In genomic region chr18:3060667-3061580, GRCh38 we compare ENCODE assay signal across 9 cellular contexts. TPM values are rescaled to one million over a fixed set of nuclear protein-coding genes. Genes with fewer than 3 reads are reported as not detected.
DNase-seq lines count a peak whose midpoint lies in the region; ATAC-seq and TF ChIP-seq lines count a peak whose summit lies in the region.
"Had no signal": no experiment of that assay in that cellular context is flagged by ENCODE, and none has a peak within 500 bp of the region (broad histone marks: within the 10 kb centered on the region; RNA-seq: fewer than 3 reads in every experiment).

No MANE protein-coding gene starts in this region.

- H3K79me1 ChIP-seq in IMR-90 (ENCODE audit: low read depth in 1 of 2, low read length in 2 of 2) = no peaks in the 10 kb centered on the region

- POLR2A ChIA-PET in CD4-positive, alpha-beta memory T cell (lab: Charles Lee; ENCODE audit: partially characterized antibody) = interaction anchor here (0.6 to 8.8 kb wide), 40 partner anchors 10 to 424 kb away, joined by 3 to 223 read pairs (median 7); partner anchors contain the start of genes LPIN2, MYL12A, MYL12B and SMCHD1
- POLR2A ChIA-PET in IMR-90 (lab: Charles Lee; ENCODE audit: unreplicated experiment) = no interaction called here
- POLR2A ChIA-PET in PC-9 (lab: Charles Lee; ENCODE audit: unreplicated experiment) = no interaction called here

- H3K9ac ChIP-seq in IMR-90 (ENCODE audit: low read depth, low read length) (no peak overlapping the region), neural progenitor cell (no peak overlapping the region)

- no peak overlapping the region for H3K23ac ChIP-seq in IMR-90 (ENCODE audit: low read depth, low read length)

- no peak overlapping the region for H2AK9ac ChIP-seq in IMR-90 (replicated peaks; ENCODE audit: low read depth, low read length, poor library complexity)

- peak overlapping the region; percentile 91 to 100 (median 98) for H3K27ac Mint-ChIP-seq in CD4-positive, alpha-beta memory T cell
- H3K27ac Mint-ChIP-seq in neural progenitor cell = peak overlapping the region; percentile 74

- H4K91ac ChIP-seq in IMR-90 (ENCODE audit: insufficient read depth, low read depth, low read length) = no peak overlapping the region

- peaks cover 5% of the 10 kb centered on the region; the same call in 1 of the 2 replicates for H3K9me1 ChIP-seq in IMR-90 (ENCODE audit: insufficient read depth, low read length)

- no peak for TF ChIP-seq RAD21 in IMR-90 (IDR thresholded peaks at IDR 0.05; ENCODE audit: low read length)

- H3K4ac ChIP-seq in IMR-90 (ENCODE audit: low read depth, low read length) = no peak overlapping the region

- H2AFZ ChIP-seq in IMR-90 (replicated peaks; ENCODE audit: low read length, poor library complexity) (peak overlapping the region; percentile 13), neural progenitor cell (replicated peaks) (no peak overlapping the region), PC-9 (no peak overlapping the region)

- H3K9me3 Mint-ChIP-seq in CD4-positive, alpha-beta memory T cell = no peaks in the 10 kb centered on the region
- no peaks in the 10 kb centered on the region for H3K9me3 Mint-ChIP-seq in neural progenitor cell

- no peak overlapping the region for H2BK120ac ChIP-seq in IMR-90 (ENCODE audit: low read depth, low read length)

- peak overlapping the region; percentile 74 to 86 (median 82) for H3K4me3 Mint-ChIP-seq in CD4-positive, alpha-beta memory T cell
- H3K4me3 Mint-ChIP-seq in neural progenitor cell = no peak overlapping the region

- in situ Hi-C loops in IMR-90 (cut with MboI; ENCODE audit: low sequenced_read_pairs) = no loop called here

- no peak overlapping the region for H3K18ac ChIP-seq in IMR-90 (ENCODE audit: low read depth, low read length)

- H3K27me3 Mint-ChIP-seq in CD4-positive, alpha-beta memory T cell = no peaks in the 10 kb centered on the region
- H3K27me3 Mint-ChIP-seq in neural progenitor cell (ENCODE audit: insufficient read depth, low read depth) = peaks cover 8% of the 10 kb centered on the region

- H3K4me1 ChIP-seq in CD4-positive, alpha-beta memory T cell (ENCODE audit: insufficient read depth, low read length) = peaks cover 78% of the 10 kb centered on the region
- H3K4me1 ChIP-seq in IMR-90 (ENCODE audit: control insufficient read depth, insufficient read depth, low read length) = peaks cover 2% of the 10 kb centered on the region; the same call in 1 of the 2 replicates
- peaks cover 6% of the 10 kb centered on the region for H3K4me1 ChIP-seq in neural progenitor cell
- H3K4me1 ChIP-seq in PC-9 (replicated peaks; ENCODE audit: insufficient read depth) = peaks cover 24% of the 10 kb centered on the region

- no peak overlapping the region for H4K5ac ChIP-seq in IMR-90 (ENCODE audit: low read depth, low read length)

- no peak overlapping the region for H3K56ac ChIP-seq in IMR-90 (ENCODE audit: extremely low read depth, insufficient read depth, low read length)

- no peak for ATAC-seq in IMR-90 (ENCODE audit: low read depth)
- ATAC-seq in HG03378 (IDR thresholded peaks at IDR 0.05; ENCODE audit: unreplicated experiment) = no peak
- no peak for ATAC-seq in GM19023 (IDR thresholded peaks at IDR 0.05; ENCODE audit: unreplicated experiment)

- H2BK20ac ChIP-seq in IMR-90 (ENCODE audit: low read depth, low read length) = no peak overlapping the region; the same call in 1 of the 2 replicates

- no peaks in the 10 kb centered on the region for H3K9me2 ChIP-seq in PC-9 (ENCODE audit: insufficient read depth)

- TF ChIP-seq CTCF in IMR-90 (conservative IDR thresholded peaks at IDR 0.05; ENCODE audit: low read depth, low read length) = no peak
- no peak for TF ChIP-seq CTCF in neural progenitor cell (IDR thresholded peaks at IDR 0.05)
- no peak for TF ChIP-seq CTCF in PC-9 (conservative IDR thresholded peaks at IDR 0.05)

- no peaks in the 10 kb centered on the region for H3K27me3 ChIP-seq in CD4-positive, alpha-beta memory T cell (ENCODE audit: insufficient read depth, low read length)
- H3K27me3 ChIP-seq in IMR-90 (ENCODE audit: control insufficient read depth, insufficient read depth, low read length) (peaks cover 10% of the 10 kb centered on the region), neural progenitor cell (no peaks in the 10 kb centered on the region), PC-9 (ENCODE audit: insufficient read depth, low read depth) (no peaks in the 10 kb centered on the region)

- no peak overlapping the region for H2AK5ac ChIP-seq in IMR-90 (ENCODE audit: low read depth, low read length)

- no peak overlapping the region for H2BK15ac ChIP-seq in IMR-90 (ENCODE audit: low read depth, low read length)

- H2BK5ac ChIP-seq in IMR-90 (ENCODE audit: low read depth, low read length, poor library complexity, severe bottlenecking) = no peak overlapping the region

- BruUV-seq in IMR-90 (replicated peaks; lab: Mats Ljungman, UMichigan) (no TSS peak), PC-9 (replicated peaks; lab: Mats Ljungman, UMichigan) (no TSS peak)

- no CpG with 5 or more reads among the region's 15 CpGs for WGBS in IMR-90 (ENCODE audit: extremely low coverage in 2 of 2, insufficient read length in 1 of 2), 2 experiments

- H3K4me2 ChIP-seq in IMR-90 (ENCODE audit: low read depth, low read length) = no peak overlapping the region
- no peak overlapping the region for H3K4me2 ChIP-seq in neural progenitor cell
- H3K4me2 ChIP-seq in PC-9 = no peak overlapping the region

- H3F3A ChIP-seq in neural progenitor cell (ENCODE audit: low read depth) (no peaks in the 10 kb centered on the region), PC-9 (ENCODE audit: insufficient read depth, low read depth) (peaks cover 16% of the 10 kb centered on the region)

- H4K20me1 ChIP-seq in IMR-90 (ENCODE audit: insufficient read depth, low read length) (no peaks in the 10 kb centered on the region), neural progenitor cell (ENCODE audit: low read depth) (no peaks in the 10 kb centered on the region), PC-9 (ENCODE audit: insufficient read depth) (no peaks in the 10 kb centered on the region)

- dilution Hi-C loops in IMR-90 (cut with HindIII; ENCODE audit: low sequenced_read_pairs, unreplicated experiment) = no loop called here

- H3K79me2 ChIP-seq in neural progenitor cell (ENCODE audit: low read depth) (no peaks in the 10 kb centered on the region), PC-9 (ENCODE audit: low read depth) (no peaks in the 10 kb centered on the region)

- DNase-seq in CD4-positive, alpha-beta memory T cell = peak; percentile 69 to 83 (median 74)
- DNase-seq in IMR-90 = no peak
- peak; percentile 68 for DNase-seq in activated naive CD4-positive, alpha-beta T cell treated with Interleukin-2 at 50 U/mL for 16 hours
- DNase-seq in neural progenitor cell (ENCODE audit: low spot score) = no peak
- DNase-seq in NCI-H1930 (lab: John Stamatoyannopoulos, UW) = no peak
- no peak for DNase-seq in PC-9
- DNase-seq: DMS79 had no signal

- H4K8ac ChIP-seq in IMR-90 (ENCODE audit: low read depth in 2 of 2, low read length in 2 of 2) = no peak overlapping the region

- no peak for TF ChIP-seq POLR2A in IMR-90 (IDR thresholded peaks at IDR 0.05; ENCODE audit: low read depth, low read length)

- intact Hi-C loops in CD4-positive, alpha-beta memory T cell (cut with micrococcal nuclease) = no loop called here
- intact Hi-C loops in IMR-90 (cut with micrococcal nuclease) (loop anchor here (5.0 kb wide), 1 partner anchor 36 kb away; no protein-coding TSS in a partner anchor), PC-9 (cut with micrococcal nuclease; ENCODE audit: unreplicated experiment) (no loop called here)

- no peaks in the 10 kb centered on the region for H3K36me3 ChIP-seq in CD4-positive, alpha-beta memory T cell (ENCODE audit: insufficient read depth, low read length)
- H3K36me3 ChIP-seq in IMR-90 (ENCODE audit: control insufficient read depth, insufficient read depth, low read length) (no peaks in the 10 kb centered on the region), neural progenitor cell (no peaks in the 10 kb centered on the region), PC-9 (ENCODE audit: low read depth) (no peaks in the 10 kb centered on the region)

- peak overlapping the region; percentile 93 for H3K27ac ChIP-seq in CD4-positive, alpha-beta memory T cell (ENCODE audit: low read depth, low read length)
- no peak overlapping the region for H3K27ac ChIP-seq in IMR-90 (ENCODE audit: insufficient read depth, low read length)
- no peak overlapping the region for H3K27ac ChIP-seq in neural progenitor cell
- H3K27ac ChIP-seq in PC-9 = no peak overlapping the region

- H3K14ac ChIP-seq in IMR-90 (replicated peaks; ENCODE audit: low read depth, low read length) = no peak overlapping the region

- no peaks in the 10 kb centered on the region for H3K9me3 ChIP-seq in CD4-positive, alpha-beta memory T cell (ENCODE audit: control insufficient read depth in 1 of 2, low read length in 2 of 2)
- H3K9me3 ChIP-seq in IMR-90 (ENCODE audit: control insufficient read depth, insufficient read depth, low read length) (no peaks in the 10 kb centered on the region), neural progenitor cell (ENCODE audit: low read depth) (no peaks in the 10 kb centered on the region), PC-9 (ENCODE audit: insufficient read depth, low read depth) (no peaks in the 10 kb centered on the region)

- H3K4me1 Mint-ChIP-seq in CD4-positive, alpha-beta memory T cell = peaks cover 50 to 73% (median 67%) of the 10 kb centered on the region in 4 donors
- H3K4me1 Mint-ChIP-seq in neural progenitor cell = peaks cover 24% of the 10 kb centered on the region

- CTCF ChIA-PET in CD4-positive, alpha-beta memory T cell (lab: Charles Lee; ENCODE audit: partially characterized antibody) = interaction anchor here (1.1 to 12.5 kb wide), 17 partner anchors 8 to 186 kb away, joined by 3 to 651 read pairs (median 27); partner anchors contain the start of genes LPIN2 and MYL12A
- CTCF ChIA-PET in IMR-90 (lab: Yijun Ruan, JAX) (interaction anchor here (0.7 kb wide), 1 partner anchor 68 kb away, joined by 3 read pairs; no protein-coding TSS in a partner anchor), PC-9 (lab: Charles Lee) (interaction anchor here (0.7 kb wide), 1 partner anchor 59 kb away, joined by 5 read pairs; no protein-coding TSS in a partner anchor)

- H3K4me3 ChIP-seq in CD4-positive, alpha-beta memory T cell (ENCODE audit: low read length in 2 of 2) = peak overlapping the region; percentile 18 to 53
- H3K4me3 ChIP-seq in IMR-90 (ENCODE audit: insufficient read depth, low read depth, low read length) (no peak overlapping the region), neural progenitor cell (no peak overlapping the region), PC-9 (no peak overlapping the region)

- H3K36me3 Mint-ChIP-seq in CD4-positive, alpha-beta memory T cell = no peaks in the 10 kb centered on the region
- H3K36me3 Mint-ChIP-seq in neural progenitor cell = no peaks in the 10 kb centered on the region

RNA-seq across cellular contexts. Expression of gene LPIN2, which starts 48.0 kb away (rescaled TPM):
- 100 to 1,000 TPM in 1 of 2 experiments, 10 to 100 TPM in 1; 95.4 to 103 TPM for total RNA-seq in CD4-positive, alpha-beta memory T cell
- polyA plus RNA-seq in CD4-positive, alpha-beta memory T cell = 10 to 100 TPM; 53.6 to 96.5 TPM
- total RNA-seq in IMR-90 (2012; rRNA removed) (21.9 and 23.9 TPM in 2 replicates), neural progenitor cell (ENCODE audit: low replicate concordance) (32.1 and 35.5 TPM in 2 replicates), PC-9 (2021) (13.3 and 15.0 TPM in 2 replicates)
- polyA plus RNA-seq in IMR-90 (2012; rRNA removed) = 14.4 and 16.2 TPM in 2 replicates
- polyA plus RNA-seq in IMR-90 (2012; cell fraction: cytosol; rRNA removed) = 8.0 and 9.9 TPM in 2 replicates
- polyA plus RNA-seq in IMR-90 (2012; cell fraction: nucleus; rRNA removed; ENCODE audit: low replicate concordance) = 15.7 and 29.0 TPM in 2 replicates

Comparison
In these comparisons a context has a peak if more than half of its experiments do, and no peak if none do; other contexts are left out.
1. DNase-seq: peak in CD4-positive, alpha-beta memory T cell (5 of 5) and activated naive CD4-positive, alpha-beta T cell treated with Interleukin-2 at 50 U/mL for 16 hours (single experiment); none in IMR-90 (single experiment), neural progenitor cell (single experiment), NCI-H1930 (0 of 2) and PC-9 (0 of 2).
2. H3K4me3 ChIP-seq: peak in CD4-positive, alpha-beta memory T cell (2 of 2); none in IMR-90 (single experiment), neural progenitor cell (single experiment) and PC-9 (single experiment).